In genomic region chr13:104043184-104043583, GRCh38 we compare ENCODE assay signal across 1 cellular context.
TF ChIP-seq lines count a peak whose summit lies in the region.

No MANE protein-coding gene starts in this region.

TF ChIP-seq in IMR-90, 13 proteins besides CTCF, POLR2A, EP300 and RAD21 (continued from another document):
- TF ChIP-seq FOS (IDR thresholded peaks at IDR 0.05; ENCODE audit: low read depth, low read length) (no peak), BHLHE40 (IDR thresholded peaks at IDR 0.05; ENCODE audit: low read depth, low read length) (no peak), NFE2L2 (IDR thresholded peaks at IDR 0.05; ENCODE audit: low read depth, low read length) (no peak), MXI1 (IDR thresholded peaks at IDR 0.05; ENCODE audit: borderline replicate concordance, low read depth, low read length) (no peak), MAZ (IDR thresholded peaks at IDR 0.05; ENCODE audit: borderline replicate concordance, low read depth, low read length) (no peak), SMC3 (IDR thresholded peaks at IDR 0.05; ENCODE audit: low read depth, low read length) (no peak), RFX5 (IDR thresholded peaks at IDR 0.05; ENCODE audit: low read depth, low read length) (no peak), CEBPB (IDR thresholded peaks at IDR 0.05; ENCODE audit: low read depth, low read length) (no peak)
